In the genomic region with DNA sequence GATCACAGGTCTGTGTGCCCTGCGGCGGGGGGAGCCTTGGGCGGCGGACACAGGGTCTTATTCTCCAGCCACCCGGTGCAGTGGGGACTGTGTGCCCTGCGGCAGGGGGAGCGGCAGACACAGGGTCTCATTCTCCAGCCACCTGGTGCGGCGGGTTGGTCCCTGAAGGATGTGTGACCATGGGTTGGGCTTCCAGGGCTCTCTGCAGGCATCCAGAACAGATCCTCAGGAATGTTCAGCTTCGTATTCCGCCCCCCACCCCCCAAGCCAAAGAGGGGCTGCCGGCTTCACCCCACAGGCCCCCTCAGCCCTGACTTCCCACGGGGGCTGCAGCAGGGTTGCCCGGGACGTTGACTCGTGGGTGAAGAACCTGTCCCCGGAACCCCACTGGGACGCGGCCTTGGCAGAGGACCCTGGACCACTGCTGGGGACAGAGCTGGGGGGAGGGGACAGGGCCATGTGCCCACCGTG, we compare ENCODE assay signal across 20 cellular contexts.
DNase-seq lines count a peak whose midpoint lies in the region; ATAC-seq and TF ChIP-seq lines count a peak whose summit lies in the region.
"Had no signal": no experiment of that assay in that cellular context is flagged by ENCODE, and none has a peak within 500 bp of the region (broad histone marks: within the 10 kb centered on the region; RNA-seq: fewer than 3 reads in every experiment).

No MANE protein-coding gene starts in this region.

- no peak overlapping the region for H3K27ac Mint-ChIP-seq in natural killer cell treated with Interleukin-12 subunit alpha and Interleukin-12 subunit beta and Interleukin-15 and Interleukin-18, amount 100 ng/mL, for 72 hours
- H3K27ac Mint-ChIP-seq in natural killer cell (no peak overlapping the region), glutamatergic neuron (ENCODE audit: unreplicated experiment) (no peak overlapping the region), neural progenitor cell (no peak overlapping the region)
- H3K27ac Mint-ChIP-seq: CD8-positive, alpha-beta memory T cell had no signal

- no peak for ATAC-seq in natural killer cell treated with Interleukin-12 subunit alpha and Interleukin-12 subunit beta and Interleukin-15 and Interleukin-18, amount 100 ng/mL, for 72 hours
- ATAC-seq in natural killer cell (no peak), gastroesophageal sphincter (no peak), HG03045 (IDR thresholded peaks at IDR 0.05; ENCODE audit: unreplicated experiment) (no peak), SK-N-SH treated with all-trans-retinoic acid at 6 μM for 48 hours (no peak)
- ATAC-seq: GM12878 had no signal

- no peaks in the 10 kb centered on the region for H3K36me3 ChIP-seq in neural progenitor cell
- no peaks in the 10 kb centered on the region for H3K36me3 ChIP-seq in sigmoid colon
- no peaks in the 10 kb centered on the region for H3K36me3 ChIP-seq in gastroesophageal sphincter

- peaks cover 0 to 5% of the 10 kb centered on the region in 2 donors for H3K4me1 Mint-ChIP-seq in natural killer cell treated with Interleukin-12 subunit alpha and Interleukin-12 subunit beta and Interleukin-15 and Interleukin-18, amount 100 ng/mL, for 72 hours (ENCODE audit: low read depth in 2 of 2)
- peaks cover 4 to 5% of the 10 kb centered on the region in 2 donors for H3K4me1 Mint-ChIP-seq in natural killer cell
- peaks cover 13% of the 10 kb centered on the region for H3K4me1 Mint-ChIP-seq in glutamatergic neuron (ENCODE audit: low read depth, unreplicated experiment)
- peaks cover 63% of the 10 kb centered on the region for H3K4me1 Mint-ChIP-seq in neural progenitor cell

- peaks cover 20 to 25% of the 10 kb centered on the region in 2 donors for H3K27me3 Mint-ChIP-seq in natural killer cell treated with Interleukin-12 subunit alpha and Interleukin-12 subunit beta and Interleukin-15 and Interleukin-18, amount 100 ng/mL, for 72 hours
- peaks cover 15 to 17% of the 10 kb centered on the region in 2 donors for H3K27me3 Mint-ChIP-seq in natural killer cell (ENCODE audit: low read depth in 2 of 2)
- peaks cover 8% of the 10 kb centered on the region for H3K27me3 Mint-ChIP-seq in glutamatergic neuron (ENCODE audit: unreplicated experiment)
- peaks cover 25% of the 10 kb centered on the region for H3K27me3 Mint-ChIP-seq in neural progenitor cell (ENCODE audit: insufficient read depth, low read depth)

- H3F3A ChIP-seq in neural progenitor cell (ENCODE audit: low read depth): no peaks in the 10 kb centered on the region

- peak; percentile 47 for DNase-seq in natural killer cell treated with Interleukin-12 subunit alpha and Interleukin-12 subunit beta and Interleukin-15 and Interleukin-18, amount 100 ng/mL, for 72 hours (ENCODE audit: low spot score)
- DNase-seq in natural killer cell: no peak
- peak; percentile 15 for DNase-seq in glutamatergic neuron
- no peak for DNase-seq in neural progenitor cell (ENCODE audit: low spot score)
- peak; percentile 61 for DNase-seq in sigmoid colon
- DNase-seq: 8988T; C1 segment of cervical spinal cord; CD4-positive, CD25-positive, alpha-beta regulatory T cell; CD8-positive, alpha-beta memory T cell; COR-L47; DMS 273 treated with DMSO at 0.1 percent for 48 hours; DMS53; DND-41; EL; HCEC 1CT; IMR-90 had no signal

- no peak overlapping the region for H3K9ac ChIP-seq in neural progenitor cell

- no peaks in the 10 kb centered on the region for H3K27me3 ChIP-seq in neural progenitor cell
- H3K27me3 ChIP-seq in sigmoid colon: peaks cover 3 to 36% (median 12%) of the 10 kb centered on the region in 3 donors
- H3K27me3 ChIP-seq in gastroesophageal sphincter: peaks cover 78% of the 10 kb centered on the region

- 91 to 92% methylated on average over 20 of the region's 20 CpGs for WGBS in sigmoid colon, 2 donors
- WGBS in gastroesophageal sphincter (ENCODE audit: low coverage in 1 of 2), 2 donors: 20 to 93% methylated on average over 1 to 5 of the region's 20 CpGs

- no peaks in the 10 kb centered on the region for H4K20me1 ChIP-seq in neural progenitor cell (ENCODE audit: low read depth)

- H3K27ac ChIP-seq in neural progenitor cell: no peak overlapping the region
- H3K27ac ChIP-seq in sigmoid colon: no peak overlapping the region
- no peak overlapping the region for H3K27ac ChIP-seq in gastroesophageal sphincter

- H3K79me2 ChIP-seq in neural progenitor cell (ENCODE audit: low read depth): no peaks in the 10 kb centered on the region

- TF ChIP-seq CTCF in natural killer cell (IDR thresholded peaks at IDR 0.05) (no peak), glutamatergic neuron (IDR thresholded peaks at IDR 0.05; ENCODE audit: partially characterized antibody, unreplicated experiment) (no peak), neural progenitor cell (IDR thresholded peaks at IDR 0.05) (no peak), sigmoid colon (IDR thresholded peaks at IDR 0.05) (no peak), gastroesophageal sphincter (IDR thresholded peaks at IDR 0.05) (no peak)

- H2AFZ ChIP-seq in neural progenitor cell (replicated peaks): no peak overlapping the region

- no peaks in the 10 kb centered on the region for H3K9me3 ChIP-seq in neural progenitor cell (ENCODE audit: low read depth)
- H3K9me3 ChIP-seq in sigmoid colon: no peaks in the 10 kb centered on the region
- no peaks in the 10 kb centered on the region for H3K9me3 ChIP-seq in gastroesophageal sphincter

- H3K4me2 ChIP-seq in neural progenitor cell: no peak overlapping the region

- no peak for TF ChIP-seq POLR2A in sigmoid colon (IDR thresholded peaks at IDR 0.05)
- no peak for TF ChIP-seq POLR2A in gastroesophageal sphincter (IDR thresholded peaks at IDR 0.05)

- H3K4me1 ChIP-seq in neural progenitor cell: peaks cover 40% of the 10 kb centered on the region
- no peaks in the 10 kb centered on the region for H3K4me1 ChIP-seq in sigmoid colon
- H3K4me1 ChIP-seq in gastroesophageal sphincter: peaks cover 0 to 11% (median 0%) of the 10 kb centered on the region in 3 donors

- H3K4me3 Mint-ChIP-seq in natural killer cell treated with Interleukin-12 subunit alpha and Interleukin-12 subunit beta and Interleukin-15 and Interleukin-18, amount 100 ng/mL, for 72 hours: no peak overlapping the region
- H3K4me3 Mint-ChIP-seq in natural killer cell (no peak overlapping the region), glutamatergic neuron (ENCODE audit: unreplicated experiment) (no peak overlapping the region), neural progenitor cell (peak overlapping the region; percentile 1)
- H3K4me3 Mint-ChIP-seq: CD4-positive, CD25-positive, alpha-beta regulatory T cell; CD8-positive, alpha-beta memory T cell had no signal

- no peaks in the 10 kb centered on the region for H3K9me3 Mint-ChIP-seq in natural killer cell treated with Interleukin-12 subunit alpha and Interleukin-12 subunit beta and Interleukin-15 and Interleukin-18, amount 100 ng/mL, for 72 hours
- no peaks in the 10 kb centered on the region for H3K9me3 Mint-ChIP-seq in natural killer cell
- peaks cover 18% of the 10 kb centered on the region for H3K9me3 Mint-ChIP-seq in glutamatergic neuron (ENCODE audit: unreplicated experiment)
- H3K9me3 Mint-ChIP-seq in neural progenitor cell: peaks cover 5% of the 10 kb centered on the region
- H3K9me3 Mint-ChIP-seq: CD4-positive, CD25-positive, alpha-beta regulatory T cell had no signal

- intact Hi-C loops in natural killer cell (cut with micrococcal nuclease): no loop called here
- intact Hi-C loops in sigmoid colon (cut with DNase I): no loop called here

- no peak for TF ChIP-seq EP300 in sigmoid colon (IDR thresholded peaks at IDR 0.05)
- TF ChIP-seq EP300 in gastroesophageal sphincter (IDR thresholded peaks at IDR 0.05): no peak

- H3K36me3 Mint-ChIP-seq in natural killer cell treated with Interleukin-12 subunit alpha and Interleukin-12 subunit beta and Interleukin-15 and Interleukin-18, amount 100 ng/mL, for 72 hours: no peaks in the 10 kb centered on the region
- H3K36me3 Mint-ChIP-seq in natural killer cell (no peaks in the 10 kb centered on the region), glutamatergic neuron (ENCODE audit: unreplicated experiment) (peaks cover 5% of the 10 kb centered on the region), neural progenitor cell (no peaks in the 10 kb centered on the region)
- H3K36me3 Mint-ChIP-seq: CD4-positive, CD25-positive, alpha-beta regulatory T cell; CD8-positive, alpha-beta memory T cell had no signal

- no peak overlapping the region for H3K4me3 ChIP-seq in neural progenitor cell
- no peak overlapping the region for H3K4me3 ChIP-seq in sigmoid colon
- H3K4me3 ChIP-seq in gastroesophageal sphincter: no peak overlapping the region
- H3K4me3 ChIP-seq: GM12878 had no signal

TF ChIP-seq in SK-N-SH treated with all-trans-retinoic acid at 6 μM for 48 hours, 23 proteins besides CTCF, POLR2A, EP300 and RAD21:
- no peak for TF ChIP-seq ISL1 (CRISPR knock-in tag; IDR thresholded peaks at IDR 0.05)
- TF ChIP-seq ZNF8 (CRISPR knock-in tag; IDR thresholded peaks at IDR 0.05): no peak
- TF ChIP-seq ZFP30 (CRISPR knock-in tag; IDR thresholded peaks at IDR 0.05): no peak
- TF ChIP-seq, protein P1, sequence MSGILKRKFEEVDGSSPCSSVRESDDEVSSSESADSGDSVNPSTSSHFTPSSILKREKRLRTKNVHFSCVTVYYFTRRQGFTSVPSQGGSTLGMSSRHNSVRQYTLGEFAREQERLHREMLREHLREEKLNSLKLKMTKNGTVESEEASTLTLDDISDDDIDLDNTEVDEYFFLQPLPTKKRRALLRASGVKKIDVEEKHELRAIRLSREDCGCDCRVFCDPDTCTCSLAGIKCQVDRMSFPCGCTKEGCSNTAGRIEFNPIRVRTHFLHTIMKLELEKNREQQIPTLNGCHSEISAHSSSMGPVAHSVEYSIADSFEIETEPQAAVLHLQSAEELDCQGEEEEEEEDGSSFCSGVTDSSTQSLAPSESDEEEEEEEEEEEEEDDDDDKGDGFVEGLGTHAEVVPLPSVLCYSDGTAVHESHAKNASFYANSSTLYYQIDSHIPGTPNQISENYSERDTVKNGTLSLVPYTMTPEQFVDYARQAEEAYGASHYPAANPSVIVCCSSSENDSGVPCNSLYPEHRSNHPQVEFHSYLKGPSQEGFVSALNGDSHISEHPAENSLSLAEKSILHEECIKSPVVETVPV (CRISPR knock-in tag; IDR thresholded peaks at IDR 0.05): no peak
- no peak for TF ChIP-seq ZNF565 (CRISPR knock-in tag; conservative IDR thresholded peaks at IDR 0.05; ENCODE audit: low read depth)

Comparison
In these comparisons a context has a peak if more than half of its experiments do, and no peak if none do; other contexts are left out.
1. DNase-seq: peak in natural killer cell treated with Interleukin-12 subunit alpha and Interleukin-12 subunit beta and Interleukin-15 and Interleukin-18, amount 100 ng/mL, for 72 hours (single experiment), glutamatergic neuron (single experiment) and sigmoid colon (single experiment); none in natural killer cell (single experiment) and neural progenitor cell (single experiment).